ENCODE assay signal across 15 cellular contexts in genomic region chr7:92421676-92422435, GRCh38. TPM values are rescaled to one million over a fixed set of nuclear protein-coding genes. Genes with fewer than 3 reads are reported as not detected.
DNase-seq lines count a peak whose midpoint lies in the region; ATAC-seq and TF ChIP-seq lines count a peak whose summit lies in the region.
"Had no signal": no experiment of that assay in that cellular context is flagged by ENCODE, and none has a peak within 500 bp of the region (broad histone marks: within the 10 kb centered on the region; RNA-seq: fewer than 3 reads in every experiment).

No MANE protein-coding gene starts in this region.

- H3K36me3 ChIP-seq in colonic mucosa (no peaks in the 10 kb centered on the region), upper lobe of left lung (no peaks in the 10 kb centered on the region)
- no peaks in the 10 kb centered on the region for H3K36me3 ChIP-seq in naive thymus-derived CD4-positive, alpha-beta T cell (ENCODE audit: control insufficient read depth in 2 of 3, insufficient read depth in 3 of 3, low read length in 3 of 3)

- no peak overlapping the region for H3K27ac Mint-ChIP-seq in activated CD4-positive, alpha-beta T cell treated with anti-CD3 and anti-CD28 coated beads for 36 hours
- no peak overlapping the region for H3K27ac Mint-ChIP-seq in naive thymus-derived CD4-positive, alpha-beta T cell
- H3K27ac Mint-ChIP-seq: T-helper 1 cell treated with Interleukin-12 subunit alpha and Interleukin-12 subunit beta and Interleukin-4 antibody, amounts not matched to agents 30 μg/mL and 1 μg/mL, for 36 hours had no signal

- no peaks in the 10 kb centered on the region for H3K9me3 ChIP-seq in colonic mucosa
- no peaks in the 10 kb centered on the region for H3K9me3 ChIP-seq in upper lobe of left lung
- H3K9me3 ChIP-seq in naive thymus-derived CD4-positive, alpha-beta T cell (ENCODE audit: control insufficient read depth in 2 of 3, low read length in 3 of 3) = no peaks in the 10 kb centered on the region

- H3K9me3 Mint-ChIP-seq in activated CD4-positive, alpha-beta T cell treated with anti-CD3 and anti-CD28 coated beads for 36 hours (ENCODE audit: low read depth) = no peaks in the 10 kb centered on the region
- H3K9me3 Mint-ChIP-seq in naive thymus-derived CD4-positive, alpha-beta T cell = no peaks in the 10 kb centered on the region
- H3K9me3 Mint-ChIP-seq: T-helper 1 cell treated with Interleukin-12 subunit alpha and Interleukin-12 subunit beta and Interleukin-4 antibody, amounts not matched to agents 30 μg/mL and 1 μg/mL, for 36 hours had no signal

- H3K27ac ChIP-seq in colonic mucosa = no peak overlapping the region
- no peak overlapping the region for H3K27ac ChIP-seq in upper lobe of left lung
- no peak overlapping the region for H3K27ac ChIP-seq in naive thymus-derived CD4-positive, alpha-beta T cell (ENCODE audit: low read depth, low read length)

- H3K36me3 Mint-ChIP-seq in activated CD4-positive, alpha-beta T cell treated with anti-CD3 and anti-CD28 coated beads for 36 hours (ENCODE audit: low read depth) = no peaks in the 10 kb centered on the region
- no peaks in the 10 kb centered on the region for H3K36me3 Mint-ChIP-seq in naive thymus-derived CD4-positive, alpha-beta T cell

- H3K4me3 ChIP-seq in LNCaP clone FGC (ENCODE audit: low read depth, low read length) = no peak overlapping the region
- no peak overlapping the region for H3K4me3 ChIP-seq in colonic mucosa
- H3K4me3 ChIP-seq in upper lobe of left lung = no peak overlapping the region
- no peak overlapping the region for H3K4me3 ChIP-seq in naive thymus-derived CD4-positive, alpha-beta T cell (ENCODE audit: low read length)

- H3K27me3 ChIP-seq in colonic mucosa = no peaks in the 10 kb centered on the region
- no peaks in the 10 kb centered on the region for H3K27me3 ChIP-seq in upper lobe of left lung
- H3K27me3 ChIP-seq in naive thymus-derived CD4-positive, alpha-beta T cell (ENCODE audit: control insufficient read depth in 2 of 2, insufficient read depth in 2 of 2, low read length in 2 of 2) = no peaks in the 10 kb centered on the region

- no peak overlapping the region for H3K9ac ChIP-seq in colonic mucosa (ENCODE audit: low read depth in 2 of 2, low read length in 2 of 2)

- no peak for TF ChIP-seq CTCF in LNCaP clone FGC (IDR thresholded peaks at IDR 0.05; ENCODE audit: control insufficient read depth, extremely low read depth, insufficient read depth)
- no peak for TF ChIP-seq CTCF in colonic mucosa (IDR thresholded peaks at IDR 0.05)
- TF ChIP-seq CTCF in upper lobe of left lung (IDR thresholded peaks at IDR 0.05) = no peak

- POLR2A ChIA-PET in activated CD4-positive, alpha-beta T cell treated with anti-CD3 and anti-CD28 coated beads for 36 hours (lab: Charles Lee) = no interaction called here
- POLR2A ChIA-PET in naive thymus-derived CD4-positive, alpha-beta T cell (lab: Charles Lee) = interaction anchor here (2.2 kb wide), 1 partner anchor 26 kb away, joined by 7 read pairs; the partner anchor contains the start of gene GATAD1

- WGBS in upper lobe of left lung, 2 donors = 49 to 54% methylated on average over 5 of the region's 5 CpGs

- CTCF ChIA-PET in activated CD4-positive, alpha-beta T cell treated with anti-CD3 and anti-CD28 coated beads for 36 hours (lab: Charles Lee) = interaction anchor here (0.5 to 7.7 kb wide), 6 partner anchors 9 to 235 kb away, joined by 3 to 93 read pairs (median 4); partner anchors contain the start of gene GATAD1
- CTCF ChIA-PET in naive thymus-derived CD4-positive, alpha-beta T cell (lab: Charles Lee) = interaction anchor here (4.3 kb wide), 1 partner anchor 26 kb away, joined by 41 read pairs; the partner anchor contains the start of gene GATAD1

- DNase-seq in CD1c-positive myeloid dendritic cell (ENCODE audit: extremely low spot score) = peak; percentile 15
- peak; percentile 56 for DNase-seq in LNCaP clone FGC (ENCODE audit: low read depth)
- peak; percentile 96 for DNase-seq in NCI-H69 (lab: John Stamatoyannopoulos, UW)
- peak; percentile 23 for DNase-seq in colonic mucosa
- DNase-seq in upper lobe of left lung = no peak
- no peak for DNase-seq in activated CD4-positive, alpha-beta T cell treated with anti-CD3 and anti-CD28 coated beads for 36 hours
- DNase-seq in naive thymus-derived CD4-positive, alpha-beta T cell = no peak
- no peak for DNase-seq in head of caudate nucleus
- DNase-seq: activated CD8-positive, alpha-beta memory T cell treated with anti-CD3 and anti-CD28 coated beads, Interleukin-2, amount 50 U/mL, for 4 hours; AML-193; aorta; NCI-H1930 had no signal

- intact Hi-C loops in colonic mucosa (cut with DNase I) = no loop called here
- intact Hi-C loops in activated CD4-positive, alpha-beta T cell treated with anti-CD3 and anti-CD28 coated beads for 36 hours (cut with DNase I, micrococcal nuclease) = loop anchor here in 1 of 2 experiments (10.0 kb wide), 1 partner anchor 633 kb away; no protein-coding TSS in a partner anchor
- intact Hi-C loops in naive thymus-derived CD4-positive, alpha-beta T cell (cut with micrococcal nuclease) = no loop called here
- intact Hi-C loops in head of caudate nucleus (cut with DNase I) = loop anchor here (10.0 kb wide), 1 partner anchor 177 kb away; the partner anchor contains the start of genes ANKIB1 and KRIT1

- TF ChIP-seq POLR2A in upper lobe of left lung (IDR thresholded peaks at IDR 0.05) = no peak

- no peak for ATAC-seq in upper lobe of left lung (ENCODE audit: low FRiP score in 2 of 2)
- ATAC-seq in activated CD4-positive, alpha-beta T cell treated with anti-CD3 and anti-CD28 coated beads for 36 hours = no peak
- no peak for ATAC-seq in naive thymus-derived CD4-positive, alpha-beta T cell

- H3K4me1 ChIP-seq in colonic mucosa = no peaks in the 10 kb centered on the region
- peaks cover 0 to 22% (median 6%) of the 10 kb centered on the region in 4 donors for H3K4me1 ChIP-seq in upper lobe of left lung
- H3K4me1 ChIP-seq in naive thymus-derived CD4-positive, alpha-beta T cell (ENCODE audit: control insufficient read depth in 2 of 2, insufficient read depth in 2 of 2, low read length in 2 of 2) = peaks cover 0 to 6% of the 10 kb centered on the region in 2 donors

- TF ChIP-seq EP300 in upper lobe of left lung (IDR thresholded peaks at IDR 0.05) = no peak

- H3K27me3 Mint-ChIP-seq in activated CD4-positive, alpha-beta T cell treated with anti-CD3 and anti-CD28 coated beads for 36 hours = peaks cover 18% of the 10 kb centered on the region
- H3K27me3 Mint-ChIP-seq in naive thymus-derived CD4-positive, alpha-beta T cell = peaks cover 2 to 16% (median 9%) of the 10 kb centered on the region in 5 donors

- peaks cover 10% of the 10 kb centered on the region for H3K4me1 Mint-ChIP-seq in activated CD4-positive, alpha-beta T cell treated with anti-CD3 and anti-CD28 coated beads for 36 hours
- peaks cover 5 to 16% (median 11%) of the 10 kb centered on the region in 7 donors for H3K4me1 Mint-ChIP-seq in naive thymus-derived CD4-positive, alpha-beta T cell

- no peak overlapping the region for H3K4me3 Mint-ChIP-seq in activated CD4-positive, alpha-beta T cell treated with anti-CD3 and anti-CD28 coated beads for 36 hours
- no peak overlapping the region for H3K4me3 Mint-ChIP-seq in naive thymus-derived CD4-positive, alpha-beta T cell
- H3K4me3 Mint-ChIP-seq: T-helper 1 cell treated with Interleukin-12 subunit alpha and Interleukin-12 subunit beta and Interleukin-4 antibody, amounts not matched to agents 30 μg/mL and 1 μg/mL, for 36 hours had no signal

RNA-seq across cellular contexts. Expression of gene GATAD1, which starts 25.4 kb away (rescaled TPM):
- total RNA-seq in colonic mucosa (10 to 100 TPM; 22.9 to 28.8 TPM), upper lobe of left lung (10 to 100 TPM; 21.4 to 66.6 (median 39.5) TPM)
- total RNA-seq in activated CD4-positive, alpha-beta T cell treated with anti-CD3 and anti-CD28 coated beads for 36 hours = 10 to 100 TPM; 18.4 to 19.0 TPM
- 10 to 100 TPM; 16.4 to 34.7 (median 22.7) TPM for total RNA-seq in naive thymus-derived CD4-positive, alpha-beta T cell
- 1 to 10 TPM; 5.3 to 7.9 TPM for polyA plus RNA-seq in naive thymus-derived CD4-positive, alpha-beta T cell

RNA-seq across cellular contexts. Expression of gene ERVW-1, which starts 55.9 kb away (rescaled TPM):
- total RNA-seq in colonic mucosa (not detected), upper lobe of left lung (under 1 TPM in 1 of 6 donors, not detected in 5; 0.20 TPM)
- not detected for total RNA-seq in activated CD4-positive, alpha-beta T cell treated with anti-CD3 and anti-CD28 coated beads for 36 hours
- under 1 TPM in 1 of 5 experiments, not detected in 4; 0.24 TPM for total RNA-seq in naive thymus-derived CD4-positive, alpha-beta T cell
- not detected for polyA plus RNA-seq in naive thymus-derived CD4-positive, alpha-beta T cell
- total RNA-seq: aorta, endothelial cell of umbilical vein, myocyte had no signal
- polyA plus RNA-seq: aorta, endothelial cell of umbilical vein had no signal

Comparison
In these comparisons a context has a peak if more than half of its experiments do, and no peak if none do; other contexts are left out.
1. DNase-seq: peak in CD1c-positive myeloid dendritic cell (single experiment), LNCaP clone FGC (single experiment), NCI-H69 (single experiment) and colonic mucosa (single experiment); none in upper lobe of left lung (0 of 2), activated CD4-positive, alpha-beta T cell treated with anti-CD3 and anti-CD28 coated beads for 36 hours (single experiment), naive thymus-derived CD4-positive, alpha-beta T cell (0 of 9) and head of caudate nucleus (0 of 42).